Comparison of ENCODE assay signal across 12 cellular contexts in the genomic region with DNA sequence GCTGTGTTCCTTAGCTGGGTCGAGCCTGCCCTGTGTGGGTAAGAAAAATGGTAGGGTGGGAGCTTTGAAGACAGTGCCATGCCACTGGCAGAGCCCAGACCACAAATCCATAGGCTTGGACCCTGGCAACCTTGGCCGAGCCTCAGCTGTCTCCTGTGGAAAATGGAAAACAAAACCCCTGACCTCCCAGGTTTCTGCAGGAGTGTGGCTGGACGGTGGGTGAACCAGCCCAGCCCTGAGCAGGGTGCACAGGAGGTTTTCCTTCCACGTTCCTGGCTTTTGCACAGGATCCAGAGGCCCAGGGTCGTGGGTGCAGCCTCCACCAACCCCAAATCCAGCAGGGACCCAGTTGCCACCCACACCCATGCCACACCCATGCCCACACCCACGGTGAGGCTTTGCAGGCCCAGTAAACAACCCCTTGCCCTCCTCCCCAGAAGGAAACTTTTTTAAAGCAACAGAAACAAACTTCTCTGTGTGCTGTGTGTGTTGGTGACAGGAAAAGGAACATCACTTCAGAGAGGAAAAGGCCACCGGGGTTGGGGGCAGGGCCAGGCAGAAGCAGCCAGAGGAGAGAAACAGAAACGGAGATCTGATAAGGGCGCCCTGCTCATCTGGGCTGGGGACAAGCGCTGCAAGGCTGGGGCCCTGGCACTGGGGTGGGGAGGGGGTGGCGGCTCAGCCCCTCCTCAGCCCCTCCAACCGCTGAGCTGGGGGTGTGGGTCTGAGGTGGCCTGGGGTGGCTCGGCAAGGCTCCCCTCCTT. TPM values are rescaled to one million over a fixed set of nuclear protein-coding genes. Genes with fewer than 3 reads are reported as not detected.
A peak's percentile ranks its signal among the peaks of the same experiment; 100 is the strongest.
DNase-seq lines count a peak whose midpoint lies in the region; ATAC-seq, FAIRE-seq and TF ChIP-seq lines count a peak whose summit lies in the region.
"Had no signal": no experiment of that assay in that cellular context is flagged by ENCODE, and none has a peak within 500 bp of the region (broad histone marks: within the 10 kb centered on the region; RNA-seq: fewer than 3 reads in every experiment).

No MANE protein-coding gene starts in this region.

- H3K4me1 ChIP-seq in SK-N-SH (ENCODE audit: control insufficient read depth in 1 of 2, insufficient read depth in 2 of 2, low read depth in 1 of 2, low read length in 1 of 2), result peaks cover 13 to 70% of the 10 kb centered on the region in 2 experiments; a peak in 2 of 4 replicates
- peaks cover 49% of the 10 kb centered on the region for H3K4me1 ChIP-seq in HepG2 (ENCODE audit: insufficient read depth, low read length)
- peaks cover 0 to 35% (median 18%) of the 10 kb centered on the region in 4 donors for H3K4me1 ChIP-seq in tibial nerve
- H3K4me1 ChIP-seq: ascending aorta had no signal

- 56% methylated on average over 8 of the region's 13 CpGs for WGBS in SK-N-SH (ENCODE audit: low lambda C conversion rate)
- WGBS in HepG2 (ENCODE audit: low lambda C conversion rate), result 5% methylated on average over 8 of the region's 13 CpGs
- WGBS in tibial nerve, 2 donors, result 49 to 50% methylated on average over 13 of the region's 13 CpGs

- no peak overlapping the region for H2AFZ ChIP-seq in SK-N-SH (ENCODE audit: low read depth)
- no peak overlapping the region for H2AFZ ChIP-seq in HepG2 (ENCODE audit: low read length)

- H3K4me2 ChIP-seq in SK-N-SH (no peak overlapping the region; the same call in 1 of the 2 replicates), HepG2 (ENCODE audit: low read depth, low read length) (peak overlapping the region; percentile 56)

- POLR2A ChIA-PET in SK-N-SH (lab: Yijun Ruan, JAX), result interaction anchor here (1.1 to 1.4 kb wide), 2 partner anchors 8 to 73 kb away, joined by 3 to 4 read pairs; no protein-coding TSS in a partner anchor
- POLR2A ChIA-PET in activated CD8-positive, alpha-beta T cell treated with anti-CD3 and anti-CD28 coated beads, Interleukin-2, amount 10 ng/mL, durations not matched to agents 7 days and 5 days (lab: Charles Lee), result interaction anchor here (0.5 to 1.1 kb wide), 4 partner anchors 9 to 73 kb away, joined by 3 read pairs; no protein-coding TSS in a partner anchor
- POLR2A ChIA-PET in HepG2 (lab: Yijun Ruan, JAX), result interaction anchor here (1.0 kb wide), 1 partner anchor 75 kb away, joined by 3 read pairs; no protein-coding TSS in a partner anchor

- peak in 1 of 2 experiments; percentile 88; a peak in 2 of 4 replicates for TF ChIP-seq EP300 in SK-N-SH (IDR thresholded peaks at IDR 0.05; ENCODE audit: borderline replicate concordance in 1 of 2, low read depth in 1 of 2, low read length in 1 of 2)
- no peak for TF ChIP-seq EP300 in HepG2 (IDR thresholded peaks at IDR 0.05; ENCODE audit: low read depth in 2 of 2, low read length in 2 of 2)
- TF ChIP-seq EP300 in HepG2 (CRISPR knock-in tag; IDR thresholded peaks at IDR 0.05; ENCODE audit: borderline replicate concordance), result no peak
- TF ChIP-seq EP300 in tibial nerve (IDR thresholded peaks at IDR 0.05), result no peak

- peak; percentile 38 for TF ChIP-seq RAD21 in SK-N-SH (IDR thresholded peaks at IDR 0.05; ENCODE audit: low read length)
- no peak for TF ChIP-seq RAD21 in HepG2 (CRISPR knock-in tag; IDR thresholded peaks at IDR 0.05)

- no peaks in the 10 kb centered on the region for H3K9me3 ChIP-seq in SK-N-SH
- H3K9me3 ChIP-seq in HepG2 (ENCODE audit: low read length), result no peaks in the 10 kb centered on the region
- H3K9me3 ChIP-seq in tibial nerve, result no peaks in the 10 kb centered on the region
- H3K9me3 ChIP-seq: ascending aorta had no signal

- ATAC-seq in SK-N-SH treated with all-trans-retinoic acid at 6 μM for 48 hours (no peak), HepG2 (peak; percentile 6; the same call in 1 of the 3 replicates), HG02610 (IDR thresholded peaks at IDR 0.05; ENCODE audit: unreplicated experiment) (no peak)
- ATAC-seq in activated CD8-positive, alpha-beta T cell treated with anti-CD3 and anti-CD28 coated beads, Interleukin-2, amount 10 ng/mL, durations not matched to agents 7 days and 5 days, result peak; percentile 89

- H3K27ac Mint-ChIP-seq in activated CD8-positive, alpha-beta T cell treated with anti-CD3 and anti-CD28 coated beads, Interleukin-2, amount 10 ng/mL, durations not matched to agents 7 days and 5 days, result peak overlapping the region; percentile 94

- TF ChIP-seq POLR2A in HepG2 (IDR thresholded peaks at IDR 0.05; ENCODE audit: insufficient read depth in 1 of 2, low read depth in 2 of 2, low read length in 2 of 2) (no peak), tibial nerve (IDR thresholded peaks at IDR 0.05) (no peak)

- H3K36me3 ChIP-seq in SK-N-SH (replicated peaks in 1 of 2; ENCODE audit: control insufficient read depth in 1 of 2, insufficient read depth in 2 of 2, low read length in 1 of 2) (no peaks in the 10 kb centered on the region), HepG2 (replicated peaks in 1 of 2; ENCODE audit: control insufficient read depth in 1 of 2, insufficient read depth in 2 of 2, low read length in 2 of 2) (no peaks in the 10 kb centered on the region), tibial nerve (no peaks in the 10 kb centered on the region)
- H3K36me3 ChIP-seq: ascending aorta had no signal

- H3K27me3 Mint-ChIP-seq in activated CD8-positive, alpha-beta T cell treated with anti-CD3 and anti-CD28 coated beads, Interleukin-2, amount 10 ng/mL, durations not matched to agents 7 days and 5 days (ENCODE audit: low read depth), result peaks cover 4% of the 10 kb centered on the region

- CTCF ChIA-PET in SK-N-SH (lab: Yijun Ruan, JAX), result interaction anchor here (0.6 to 1.9 kb wide), 6 partner anchors 19 to 148 kb away, joined by 3 to 6 read pairs (median 4); no protein-coding TSS in a partner anchor
- CTCF ChIA-PET in activated CD8-positive, alpha-beta T cell treated with anti-CD3 and anti-CD28 coated beads, Interleukin-2, amount 10 ng/mL, durations not matched to agents 7 days and 5 days (lab: Charles Lee), result interaction anchor here (1.0 to 1.2 kb wide), 3 partner anchors 13 to 148 kb away, joined by 3 to 5 read pairs (median 4); no protein-coding TSS in a partner anchor
- CTCF ChIA-PET in HepG2 (lab: Yijun Ruan, JAX; ENCODE audit: low intra/inter-chr PET ratio, low total read pairs), result no interaction called here

- H3K4me3 Mint-ChIP-seq in activated CD8-positive, alpha-beta T cell treated with anti-CD3 and anti-CD28 coated beads, Interleukin-2, amount 10 ng/mL, durations not matched to agents 7 days and 5 days, result peak overlapping the region; percentile 71

- no peaks in the 10 kb centered on the region for H3F3A ChIP-seq in SK-N-SH (replicated peaks; ENCODE audit: insufficient read depth)

- H3K9ac ChIP-seq in SK-N-SH (no peak overlapping the region), HepG2 (ENCODE audit: insufficient read depth, low read depth, low read length) (no peak overlapping the region)

- TF ChIP-seq CTCF in SK-N-SH (IDR thresholded peaks at IDR 0.05), result no peak
- TF ChIP-seq CTCF in HepG2 (CRISPR knock-in tag; IDR thresholded peaks at IDR 0.05), result no peak
- no peak for TF ChIP-seq CTCF in tibial nerve (IDR thresholded peaks at IDR 0.05)

- no peaks in the 10 kb centered on the region for H3K9me2 ChIP-seq in SK-N-SH

- intact Hi-C loops in HepG2 (cut with micrococcal nuclease; ENCODE audit: unreplicated experiment), result no loop called here

- no peak overlapping the region for H3K4me3 ChIP-seq in SK-N-SH (ENCODE audit: low read depth in 2 of 2, low read length in 1 of 2)
- peak overlapping the region in 1 of 3 experiments; percentile 43; a peak in 1 of 6 replicates for H3K4me3 ChIP-seq in HepG2 (replicated peaks in 1 of 3; ENCODE audit: insufficient read depth in 1 of 3, low read depth in 2 of 3, low read length in 3 of 3)
- no peak overlapping the region for H3K4me3 ChIP-seq in tibial nerve
- H3K4me3 ChIP-seq: ascending aorta had no signal

- H3K36me3 Mint-ChIP-seq in activated CD8-positive, alpha-beta T cell treated with anti-CD3 and anti-CD28 coated beads, Interleukin-2, amount 10 ng/mL, durations not matched to agents 7 days and 5 days (ENCODE audit: low read depth), result no peaks in the 10 kb centered on the region

- in situ Hi-C loops in HepG2 (cut with HindIII; ENCODE audit: extremely low pct_ligation_motif_present, low pct_unique_long_range_greater_than_20kb), result no loop called here

- no peaks in the 10 kb centered on the region for H3K9me3 Mint-ChIP-seq in activated CD8-positive, alpha-beta T cell treated with anti-CD3 and anti-CD28 coated beads, Interleukin-2, amount 10 ng/mL, durations not matched to agents 7 days and 5 days (ENCODE audit: insufficient read depth)

- H3K27me3 ChIP-seq in SK-N-SH (ENCODE audit: insufficient read depth) (no peaks in the 10 kb centered on the region), HepG2 (ENCODE audit: control insufficient read depth in 1 of 2, insufficient read depth in 2 of 2, low read length in 2 of 2) (peaks cover 3 to 6% of the 10 kb centered on the region in 2 experiments; a peak in 2 of 5 replicates), tibial nerve (no peaks in the 10 kb centered on the region)
- H3K27me3 ChIP-seq: ascending aorta had no signal

- H3K79me2 ChIP-seq in SK-N-SH (ENCODE audit: insufficient read depth) (no peaks in the 10 kb centered on the region), HepG2 (ENCODE audit: insufficient read depth, low read length) (no peaks in the 10 kb centered on the region)

- DNase-seq in SK-N-SH (peak; percentile 91), HepG2 (ENCODE audit: low spot score) (no peak), tibial nerve (ENCODE audit: low spot score in 2 of 2) (no peak), middle frontal gyrus (ENCODE audit: extremely low spot score, low spot score) (no peak), SIG-M5 (lab: John Stamatoyannopoulos, UW) (no peak)
- peak; percentile 83 for DNase-seq in activated CD8-positive, alpha-beta T cell treated with anti-CD3 and anti-CD28 coated beads, Interleukin-2, amount 10 ng/mL, durations not matched to agents 7 days and 5 days
- DNase-seq: NCI-H510A treated with DMSO at 0.1 percent for 48 hours had no signal

- H3K27ac ChIP-seq in SK-N-SH (ENCODE audit: low read depth in 2 of 2, low read length in 1 of 2) (peak overlapping the region in 1 of 2 experiments; percentile 96; a peak in 2 of 4 replicates), HepG2 (ENCODE audit: extremely low read length, insufficient read depth, low read length) (no peak overlapping the region), tibial nerve (peak overlapping the region in 3 of 4 donors; percentile 43 to 60 (median 45))
- H3K27ac ChIP-seq: 22Rv1, ascending aorta had no signal

- H3K4me1 Mint-ChIP-seq in activated CD8-positive, alpha-beta T cell treated with anti-CD3 and anti-CD28 coated beads, Interleukin-2, amount 10 ng/mL, durations not matched to agents 7 days and 5 days (ENCODE audit: low read depth), result peaks cover 40% of the 10 kb centered on the region

- H4K20me1 ChIP-seq in SK-N-SH (ENCODE audit: insufficient read depth), result no peaks in the 10 kb centered on the region
- no peaks in the 10 kb centered on the region for H4K20me1 ChIP-seq in HepG2 (ENCODE audit: insufficient read depth, low read length)

- no TSS peak for BruUV-seq in HepG2 (replicated peaks; lab: Mats Ljungman, UMichigan)

- no peak for FAIRE-seq in HepG2 (lab: Jason Lieb, UNC)
- FAIRE-seq: islet of Langerhans had no signal

RNA-seq across cellular contexts. Expression of gene ZMIZ1, which starts 20.7 kb away (rescaled TPM):
- polyA plus RNA-seq in SK-N-SH (2012; rRNA removed) (6.6 and 23.5 TPM in 2 replicates), HepG2 (2011; rRNA removed) (8.8 and 10.2 TPM in 2 replicates)
- polyA plus RNA-seq in SK-N-SH (2012; cell fraction: cytosol; rRNA removed), result 13.6 and 23.5 TPM in 2 replicates
- 39.0 and 44.8 TPM in 2 replicates for polyA plus RNA-seq in SK-N-SH (2012; cell fraction: nucleus; rRNA removed)
- 10 to 100 TPM; 39.9 to 40.6 TPM for total RNA-seq in activated CD8-positive, alpha-beta T cell treated with anti-CD3 and anti-CD28 coated beads, Interleukin-2, amount 10 ng/mL, durations not matched to agents 7 days and 5 days
- total RNA-seq in HepG2 (2016; rRNA removed; fragmentation: Illumina TruSeq; extraction: Trizol) (5.3 and 11.0 TPM in 2 replicates), tibial nerve (10 to 100 TPM; 65.5 to 88.2 (median 69.3) TPM)
- 2.3 and 2.6 TPM in 2 replicates for total RNA-seq in HepG2 (2016; cell fraction: cytosol; rRNA removed; fragmentation: Illumina TruSeq; extraction: Trizol; ENCODE audit: low read depth)
- 5.2 and 10.5 TPM in 2 replicates for total RNA-seq in HepG2 (2016; cell fraction: insoluble cytoplasmic fraction; rRNA removed; fragmentation: Illumina TruSeq; extraction: Trizol)
- 7.0 and 7.7 TPM in 2 replicates for total RNA-seq in HepG2 (2016; cell fraction: membrane; rRNA removed; fragmentation: Illumina TruSeq; extraction: Trizol)
- total RNA-seq in HepG2 (2016; cell fraction: nucleus; rRNA removed; fragmentation: Illumina TruSeq; extraction: Trizol), result 9.9 and 13.1 TPM in 2 replicates
- polyA plus RNA-seq in HepG2 (2011; cell fraction: cytosol; rRNA removed), result 7.4 TPM in 2 replicates
- 42.1 and 46.0 TPM in 2 replicates for polyA plus RNA-seq in HepG2 (2011; cell fraction: nucleus; rRNA removed)
- 22.4 and 32.5 TPM in 2 replicates for polyA plus RNA-seq in HepG2 (2012)
- polyA plus RNA-seq in HepG2 (2016; cell fraction: cytosol; fragmentation: Illumina TruSeq; extraction: Trizol; ENCODE audit: low read depth), result 0.69 and 1.1 TPM in 2 replicates
- 16.0 and 20.6 TPM in 2 replicates for polyA plus RNA-seq in HepG2 (2016; cell fraction: insoluble cytoplasmic fraction; fragmentation: Illumina TruSeq; extraction: Trizol; ENCODE audit: low read depth)
- polyA plus RNA-seq in HepG2 (2016; cell fraction: membrane; fragmentation: Illumina TruSeq; extraction: Trizol; ENCODE audit: low read depth), result 2.4 and 3.8 TPM in 2 replicates
- polyA plus RNA-seq in HepG2 (2016; cell fraction: nucleus; fragmentation: Illumina TruSeq; extraction: Trizol; ENCODE audit: insufficient read depth, low read depth), result 25.8 and 26.9 TPM in 2 replicates
- polyA minus RNA-seq in HepG2 (2011; rRNA and poly(A)+ RNA removed; ENCODE audit: low replicate concordance), result 7.8 and 28.6 TPM in 2 replicates
- 19.5 and 20.1 TPM in 2 replicates for polyA minus RNA-seq in HepG2 (2011; cell fraction: cytosol; rRNA and poly(A)+ RNA removed)
- polyA minus RNA-seq in HepG2 (2011; cell fraction: nucleus; rRNA and poly(A)+ RNA removed), result 27.4 and 29.2 TPM in 2 replicates

Comparison
In these comparisons a context has a peak if more than half of its experiments do, and no peak if none do; other contexts are left out.
1. DNase-seq: peak in SK-N-SH (single experiment) and activated CD8-positive, alpha-beta T cell treated with anti-CD3 and anti-CD28 coated beads, Interleukin-2, amount 10 ng/mL, durations not matched to agents 7 days and 5 days (single experiment); none in HepG2 (single experiment), tibial nerve (0 of 2), middle frontal gyrus (single experiment) and SIG-M5 (single experiment).
2. ATAC-seq: peak in activated CD8-positive, alpha-beta T cell treated with anti-CD3 and anti-CD28 coated beads, Interleukin-2, amount 10 ng/mL, durations not matched to agents 7 days and 5 days (single experiment) and HepG2 (single experiment); none in SK-N-SH treated with all-trans-retinoic acid at 6 μM for 48 hours (single experiment) and HG02610 (single experiment).
3. Of the 25 proteins assayed by ChIP-seq in both HepG2 and SK-N-SH: peak only in HepG2: none; only in SK-N-SH: CHD2, FOXJ3, MXI1 and RAD21; in both: none; in neither: 20; mixed calls (peak in some experiments, not most) for 1.